22 cellular contexts compared by ENCODE assay signal in genomic region chr3:128411574-128412064, GRCh38. TPM values are rescaled to one million over a fixed set of nuclear protein-coding genes. Genes with fewer than 3 reads are reported as not detected.
DNase-seq lines count a peak whose midpoint lies in the region; ATAC-seq, FAIRE-seq and TF ChIP-seq lines count a peak whose summit lies in the region.
"Had no signal": no experiment of that assay in that cellular context is flagged by ENCODE, and none has a peak within 500 bp of the region (broad histone marks: within the 10 kb centered on the region; RNA-seq: fewer than 3 reads in every experiment).

No MANE protein-coding gene starts in this region.

- no peak for TF ChIP-seq EP300 in K562 (IDR thresholded peaks at IDR 0.05; ENCODE audit: low read length)

- no peak overlapping the region for H2BK5ac ChIP-seq in H9 (ENCODE audit: insufficient read length, low read length)

- H2AK5ac ChIP-seq in H9 (ENCODE audit: insufficient read length, low read length) = no peak overlapping the region

- peak overlapping the region; percentile 31 for H3K27ac ChIP-seq in CD8-positive, alpha-beta memory T cell (ENCODE audit: low read depth, low read length)
- H3K27ac ChIP-seq in K562 (ENCODE audit: extremely low read depth, low read depth, low read length) (peak overlapping the region; percentile 99), H9 (ENCODE audit: insufficient read length, low read depth, low read length) (no peak overlapping the region)
- H3K27ac ChIP-seq: A549, GM23248 had no signal

- H3K4me3 Mint-ChIP-seq in CD8-positive, alpha-beta memory T cell = no peak overlapping the region
- H3K4me3 Mint-ChIP-seq in nephron (no peak overlapping the region), T-helper 17 cell (no peak overlapping the region), H9 (no peak overlapping the region; a peak in 1 of 5 replicates)
- H3K4me3 Mint-ChIP-seq: CD4-positive, CD25-positive, alpha-beta regulatory T cell had no signal

- no peak overlapping the region for H4K91ac ChIP-seq in H9 (ENCODE audit: insufficient read length, low read depth, low read length)

- H3K4me1 ChIP-seq in CD8-positive, alpha-beta memory T cell (ENCODE audit: insufficient read depth, low read length) = no peaks in the 10 kb centered on the region
- H3K4me1 ChIP-seq in K562 (replicated peaks in 1 of 2; ENCODE audit: control insufficient read depth in 2 of 2, insufficient read depth in 2 of 2, low read length in 2 of 2) (peaks cover 76 to 97% of the 10 kb centered on the region in 2 experiments), H9 (ENCODE audit: insufficient read depth, low read length) (no peaks in the 10 kb centered on the region; the same call in 1 of the 2 replicates)

- no peak for DNase-seq in CD8-positive, alpha-beta memory T cell
- DNase-seq in OCI-M1 (lab: John Stamatoyannopoulos, UW) (peak; percentile 31), K562 (ENCODE audit: extremely low read depth in 1 of 4, low spot score in 3 of 4) (peak in 1 of 4 experiments; percentile 50), T-helper 17 cell (no peak), NCI-H524 treated with DMSO at 0.1 percent for 48 hours (lab: John Stamatoyannopoulos, UW) (no peak), NCI-H2171 treated with DMSO at 0.1 percent for 48 hours (lab: John Stamatoyannopoulos, UW) (no peak), H9 (no peak)
- DNase-seq: CD4-positive, CD25-positive, alpha-beta regulatory T cell; DMS79 treated with DMSO at 0.1 percent for 48 hours; GDM1; GM23248; Karpas-422; MM.1S; NCI-H1105 treated with DMSO at 0.1 percent for 48 hours; NCI-H187 treated with DMSO at 0.1 percent for 48 hours; NCI-H510A; SHP77 treated with DMSO at 0.1 percent for 48 hours had no signal

- H3K9me3 ChIP-seq in CD8-positive, alpha-beta memory T cell (ENCODE audit: low read length) = no peaks in the 10 kb centered on the region
- no peaks in the 10 kb centered on the region for H3K9me3 ChIP-seq in K562 (replicated peaks; ENCODE audit: control insufficient read depth, insufficient read depth, low read depth, low read length)
- no peaks in the 10 kb centered on the region for H3K9me3 ChIP-seq in T-helper 17 cell (ENCODE audit: control insufficient read depth, low read length, poor library complexity, severe bottlenecking)
- no peaks in the 10 kb centered on the region for H3K9me3 ChIP-seq in H9 (ENCODE audit: control insufficient read depth, low read depth, low read length)
- H3K9me3 ChIP-seq: A549 had no signal

- no peak for TF ChIP-seq CTCF in K562 (IDR thresholded peaks at IDR 0.05 in 2 of 3, conservative IDR thresholded peaks at IDR 0.05 in 1 of 3; ENCODE audit: insufficient read depth in 2 of 3, low read depth in 1 of 3, low read length in 3 of 3)
- TF ChIP-seq CTCF in nephron (IDR thresholded peaks at IDR 0.05; ENCODE audit: unreplicated experiment in 3 of 3) = no peak
- no peak for TF ChIP-seq CTCF in H9 (conservative IDR thresholded peaks at IDR 0.05)

- no peak overlapping the region for H4K5ac ChIP-seq in H9 (ENCODE audit: insufficient read length, low read depth, low read length)

- H3K14ac ChIP-seq in H9 (ENCODE audit: insufficient read depth, low read length) = no peak overlapping the region

- no peaks in the 10 kb centered on the region for H3K79me1 ChIP-seq in H9 (ENCODE audit: insufficient read depth, low read depth, low read length, poor library complexity, severe bottlenecking)

- H2BK15ac ChIP-seq in H9 (ENCODE audit: low read depth, low read length) = no peak overlapping the region

- no peak for TF ChIP-seq RAD21 in K562 (CRISPR knock-in tag; conservative IDR thresholded peaks at IDR 0.05 in 1 of 2, IDR thresholded peaks at IDR 0.05 in 1 of 2)

- FAIRE-seq in K562 (lab: Jason Lieb, UNC) = peak; percentile 6
- FAIRE-seq: A549, D721Med, GM12892, GM19239 had no signal

- H3K4me2 ChIP-seq in K562 (ENCODE audit: insufficient read depth, low read length) (peak overlapping the region; percentile 85), H9 (ENCODE audit: insufficient read depth, insufficient read length, low read length) (no peak overlapping the region)
- H3K4me2 ChIP-seq: A549 had no signal

- TF ChIP-seq POLR2A in K562 (conservative IDR thresholded peaks at IDR 0.05) = no peak

- H3T11ph ChIP-seq in H9 (ENCODE audit: low read length) = no peak overlapping the region

- H3K9me3 Mint-ChIP-seq in CD8-positive, alpha-beta memory T cell = no peaks in the 10 kb centered on the region
- H3K9me3 Mint-ChIP-seq in nephron (no peaks in the 10 kb centered on the region), H9 (no peaks in the 10 kb centered on the region; a peak in 1 of 5 replicates)
- H3K9me3 Mint-ChIP-seq: CD4-positive, CD25-positive, alpha-beta regulatory T cell had no signal

- WGBS in K562 (ENCODE audit: insufficient coverage, low coverage, missing lambda C conversion rate) = 12% methylated on average over 13 of the region's 18 CpGs
- WGBS in H9 (ENCODE audit: extremely low coverage, insufficient read length, low lambda C conversion rate) = no CpG with 5 or more reads among the region's 18 CpGs

- intact Hi-C loops in K562 (cut with micrococcal nuclease) = loop anchor here (2.0 kb wide), 1 partner anchor 77 kb away; no protein-coding TSS in a partner anchor

- H3K23me2 ChIP-seq in H9 (ENCODE audit: insufficient read length, low read depth, low read length, poor library complexity, severe bottlenecking) = no peaks in the 10 kb centered on the region

- H3K27me3 Mint-ChIP-seq in CD8-positive, alpha-beta memory T cell = no peaks in the 10 kb centered on the region
- H3K27me3 Mint-ChIP-seq in nephron (ENCODE audit: low read depth) = peaks cover 10% of the 10 kb centered on the region
- no peaks in the 10 kb centered on the region for H3K27me3 Mint-ChIP-seq in T-helper 17 cell
- peaks cover 1% of the 10 kb centered on the region for H3K27me3 Mint-ChIP-seq in H9 (ENCODE audit: low read depth)
- H3K27me3 Mint-ChIP-seq: CD4-positive, CD25-positive, alpha-beta regulatory T cell had no signal

- no TSS peak for BruUV-seq in K562 (replicated peaks; lab: Mats Ljungman, UMichigan)

- H3K18ac ChIP-seq in H9 (ENCODE audit: insufficient read length, low read depth, low read length) = no peak overlapping the region

- POLR2A ChIA-PET in CD8-positive, alpha-beta memory T cell (lab: Charles Lee) = no interaction called here
- POLR2A ChIA-PET in K562 (lab: Yijun Ruan, JAX) = interaction anchor here (0.8 to 1.2 kb wide), 2 partner anchors 8 to 47 kb away, joined by 3 read pairs; no protein-coding TSS in a partner anchor

- no peak overlapping the region for H3K4me3 ChIP-seq in CD8-positive, alpha-beta memory T cell (ENCODE audit: low read length)
- H3K4me3 ChIP-seq in K562 = no peak overlapping the region
- H3K4me3 ChIP-seq: A549, GM23248 had no signal

- H3K23ac ChIP-seq in H9 (ENCODE audit: insufficient read length, low read depth, low read length) = no peak overlapping the region

- CTCF ChIA-PET in CD8-positive, alpha-beta memory T cell (lab: Charles Lee) = no interaction called here
- CTCF ChIA-PET in K562 (lab: Yijun Ruan, JAX; ENCODE audit: low intra/inter-chr PET ratio) = no interaction called here

- no peak overlapping the region for H3K56ac ChIP-seq in H9 (ENCODE audit: insufficient read length, low read depth, low read length)

- H3K9me1 ChIP-seq in K562 (ENCODE audit: control insufficient read depth, insufficient read depth, low read length) = no peaks in the 10 kb centered on the region

- no peaks in the 10 kb centered on the region for H3K27me3 ChIP-seq in CD8-positive, alpha-beta memory T cell (ENCODE audit: insufficient read depth, low read length, poor library complexity, severe bottlenecking)
- H3K27me3 ChIP-seq in K562 (ENCODE audit: control insufficient read depth in 2 of 2, insufficient read depth in 2 of 2, low read length in 2 of 2) = no peaks in the 10 kb centered on the region
- no peaks in the 10 kb centered on the region for H3K27me3 ChIP-seq in H9 (ENCODE audit: insufficient read depth, low read length)

- H4K20me1 ChIP-seq in K562 (replicated peaks; ENCODE audit: control insufficient read depth, insufficient read depth, low read length) = no peaks in the 10 kb centered on the region
- H4K20me1 ChIP-seq in H9 (ENCODE audit: control insufficient read depth, insufficient read depth, insufficient read length) = no peaks in the 10 kb centered on the region

- no peaks in the 10 kb centered on the region for H3K36me3 ChIP-seq in CD8-positive, alpha-beta memory T cell (ENCODE audit: insufficient read depth, low read length)
- H3K36me3 ChIP-seq in K562 (ENCODE audit: control insufficient read depth, insufficient read depth, low read length) = peaks cover 3% of the 10 kb centered on the region; the same call in 1 of the 3 replicates

- in situ Hi-C loops in K562 (cut with MboI) = no loop called here

- peak overlapping the region; percentile 72 to 95 for H3K9ac ChIP-seq in K562 (ENCODE audit: insufficient read depth in 1 of 2, low read depth in 2 of 2, low read length in 2 of 2)
- H3K9ac ChIP-seq in H9 (ENCODE audit: extremely low read depth, insufficient read length, low read length) = no peak overlapping the region
- H3K9ac ChIP-seq: GM23248 had no signal

- ATAC-seq in K562 (no peak), T-helper 17 cell (no peak)
- ATAC-seq: A549 had no signal

- peaks cover 0 to 2% (median 0%) of the 10 kb centered on the region in 3 donors for H3K4me1 Mint-ChIP-seq in CD8-positive, alpha-beta memory T cell
- peaks cover 22% of the 10 kb centered on the region for H3K4me1 Mint-ChIP-seq in nephron
- peaks cover 14% of the 10 kb centered on the region for H3K4me1 Mint-ChIP-seq in T-helper 17 cell
- peaks cover 16 to 50% of the 10 kb centered on the region in 2 experiments for H3K4me1 Mint-ChIP-seq in H9

- peak overlapping the region in 2 of 8 donors; percentile 30 to 38 for H3K27ac Mint-ChIP-seq in CD8-positive, alpha-beta memory T cell
- H3K27ac Mint-ChIP-seq in nephron (peak overlapping the region in 2 of 3 experiments; percentile 34 to 52), T-helper 17 cell (no peak overlapping the region), H9 (0 out of 7 replicates have a peak overlapping the region, but pooled peaks of 1 of the 3 experiments have one; percentile 33)

- no peak overlapping the region for H2BK12ac ChIP-seq in H9 (ENCODE audit: insufficient read length, low read depth, low read length)

- H3K79me2 ChIP-seq in K562 (ENCODE audit: control insufficient read depth, insufficient read depth, low read length) (peaks cover 65% of the 10 kb centered on the region), H9 (ENCODE audit: insufficient read depth, low read length) (no peaks in the 10 kb centered on the region)

- peaks cover 0 to 10% (median 2%) of the 10 kb centered on the region in 3 donors for H3K36me3 Mint-ChIP-seq in CD8-positive, alpha-beta memory T cell
- no peaks in the 10 kb centered on the region for H3K36me3 Mint-ChIP-seq in nephron (ENCODE audit: low read depth)
- H3K36me3 Mint-ChIP-seq in T-helper 17 cell (ENCODE audit: low read depth) = peaks cover 5% of the 10 kb centered on the region
- peaks cover 0 to 2% (median 0%) of the 10 kb centered on the region in 3 experiments; a peak in 1 of 7 replicates for H3K36me3 Mint-ChIP-seq in H9 (ENCODE audit: insufficient read depth in 1 of 3, low read depth in 3 of 3)
- H3K36me3 Mint-ChIP-seq: CD4-positive, CD25-positive, alpha-beta regulatory T cell had no signal

- no peak overlapping the region for H2BK20ac ChIP-seq in H9 (ENCODE audit: low read depth, low read length, poor library complexity, severe bottlenecking)

- no peak overlapping the region for H4K8ac ChIP-seq in H9 (replicated peaks; ENCODE audit: insufficient read length, low read depth, low read length)

- no peak overlapping the region for H3K4ac ChIP-seq in H9 (ENCODE audit: low read depth, low read length)

- H2BK120ac ChIP-seq in H9 (ENCODE audit: low read depth, low read length, poor library complexity, severe bottlenecking) = no peak overlapping the region

- H2AFZ ChIP-seq in K562 (ENCODE audit: low read depth, low read length) (peak overlapping the region; percentile 56; the same call in 1 of the 2 replicates), H9 (ENCODE audit: low read length) (no peak overlapping the region)
- H2AFZ ChIP-seq: GM23248 had no signal

RNA-seq across cellular contexts. Expression of gene DNAJB8, which starts 55.1 kb away (rescaled TPM):
- not detected for total RNA-seq in CD8-positive, alpha-beta memory T cell
- polyA plus RNA-seq in CD8-positive, alpha-beta memory T cell = not detected
- total RNA-seq in K562 (2011; cell fraction: chromatin; rRNA removed; ENCODE audit: low replicate concordance) = not detected in 2 replicates
- not detected in 2 replicates for total RNA-seq in K562 (2011; cell fraction: nucleolus; rRNA removed)
- not detected in 2 replicates for total RNA-seq in K562 (2011; cell fraction: nucleoplasm; rRNA removed)
- 0.04 TPM in 1 of 2 replicates, not detected in the other for total RNA-seq in K562 (2014; rRNA removed)
- not detected in 2 replicates for total RNA-seq in K562 (2014; rRNA removed; fragmentation: Illumina TruSeq; extraction: Trizol)
- not detected in 2 replicates for total RNA-seq in K562 (2015; rRNA removed; fragmentation: Illumina TruSeq; extraction: Trizol)
- total RNA-seq in K562 (2021) = not detected in 2 replicates
- polyA plus RNA-seq in K562 (2011; rRNA removed) = not detected in 2 replicates
- polyA plus RNA-seq in K562 (2011; cell fraction: cytosol; rRNA removed) = not detected in 2 replicates
- not detected in 2 replicates for polyA plus RNA-seq in K562 (2011; cell fraction: nucleus; rRNA removed)
- polyA plus RNA-seq in K562 (2012) = not detected in 2 replicates
- polyA plus RNA-seq in K562 (2014; fragmentation: Illumina TruSeq; extraction: Trizol) = not detected in 2 replicates
- not detected for polyA plus RNA-seq in K562 (2014; fragmentation: Nextera tagmentation; extraction: Ambion mirVana)
- polyA plus RNA-seq in K562 (2014; rRNA removed) = not detected in 2 replicates
- not detected in 2 replicates for polyA minus RNA-seq in K562 (2011; rRNA and poly(A)+ RNA removed)
- not detected in 2 replicates for polyA minus RNA-seq in K562 (2011; cell fraction: cytosol; rRNA and poly(A)+ RNA removed)
- not detected in 2 replicates for polyA minus RNA-seq in K562 (2011; cell fraction: nucleus; rRNA and poly(A)+ RNA removed)
- not detected for total RNA-seq in T-helper 17 cell
- total RNA-seq in H9 (2021) = not detected in 2 replicates
- total RNA-seq: CD4-positive, CD25-positive, alpha-beta regulatory T cell; GM23248 had no signal
- polyA plus RNA-seq: A549; CD4-positive, CD25-positive, alpha-beta regulatory T cell; GM23248 had no signal
